ENCODE assay signal across 21 cellular contexts in the genomic region with DNA sequence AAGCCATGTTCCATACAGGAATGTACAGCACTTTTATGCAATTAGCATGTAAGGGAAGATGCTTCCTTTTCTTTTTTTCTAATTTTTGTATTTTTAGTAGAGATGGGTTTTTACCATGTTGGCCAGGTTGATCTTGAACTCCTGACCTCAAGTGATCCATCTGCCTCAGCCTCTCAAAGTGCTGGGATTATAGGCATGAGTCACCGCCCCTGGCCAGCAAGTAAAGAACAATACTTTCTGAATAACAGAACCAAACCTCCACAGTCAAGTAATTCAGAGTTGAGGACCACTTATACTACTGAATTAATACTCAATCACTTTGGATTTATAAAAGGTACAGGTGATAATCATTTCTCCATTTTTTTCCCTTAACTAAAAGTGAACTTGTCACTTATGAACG. TPM values are rescaled to one million over a fixed set of nuclear protein-coding genes. Genes with fewer than 3 reads are reported as not detected.
DNase-seq lines count a peak whose midpoint lies in the region; FAIRE-seq and TF ChIP-seq lines count a peak whose summit lies in the region.
"Had no signal": no experiment of that assay in that cellular context is flagged by ENCODE, and none has a peak within 500 bp of the region (broad histone marks: within the 10 kb centered on the region; RNA-seq: fewer than 3 reads in every experiment).

No MANE protein-coding gene starts in this region.

- H3K36me3 ChIP-seq in breast epithelium (no peaks in the 10 kb centered on the region), H1 (ENCODE audit: control insufficient read depth in 2 of 4, insufficient read depth in 4 of 4, low read length in 3 of 4) (no peaks in the 10 kb centered on the region; a peak in 1 of 8 replicates)
- H3K36me3 ChIP-seq: esophagus muscularis mucosa, left lung, neutrophil, uterus had no signal

- H3K27me3 Mint-ChIP-seq in MCF 10A (ENCODE audit: insufficient read depth, unreplicated experiment), result no peaks in the 10 kb centered on the region
- H3K27me3 Mint-ChIP-seq: central memory CD8-positive, alpha-beta T cell had no signal

- H3K79me1 ChIP-seq in H1 (ENCODE audit: low read depth, low read length), result no peaks in the 10 kb centered on the region

- TF ChIP-seq CTCF in MCF 10A (IDR thresholded peaks at IDR 0.05; ENCODE audit: unreplicated experiment) (no peak), breast epithelium (IDR thresholded peaks at IDR 0.05) (no peak), H1 (IDR thresholded peaks at IDR 0.05; ENCODE audit: control extremely low read depth in 1 of 3, insufficient read depth in 1 of 3, low read depth in 1 of 3, low read length in 3 of 3) (no peak), RWPE1 (conservative IDR thresholded peaks at IDR 0.05; ENCODE audit: low read depth) (no peak)

- no peak overlapping the region for H2AK5ac ChIP-seq in H1 (ENCODE audit: low read depth, low read length)

- H4K5ac ChIP-seq in H1 (ENCODE audit: insufficient read length, low read depth, low read length), result no peak overlapping the region

- no peak overlapping the region for H4K91ac ChIP-seq in H1 (replicated peaks; ENCODE audit: insufficient read length, low read length)

- no peak overlapping the region for H2BK20ac ChIP-seq in H1 (ENCODE audit: low read length)

- no peak overlapping the region for H3K9ac ChIP-seq in H1 (replicated peaks in 1 of 4; ENCODE audit: extremely low read depth in 1 of 4, low read depth in 3 of 4, low read length in 3 of 4)

- peaks cover 6% of the 10 kb centered on the region for H3K36me3 Mint-ChIP-seq in MCF 10A (ENCODE audit: insufficient read depth, unreplicated experiment)

- H3K27me3 ChIP-seq in breast epithelium (no peaks in the 10 kb centered on the region), H1 (replicated peaks in 1 of 4; ENCODE audit: control insufficient read depth in 3 of 4, extremely low read depth in 1 of 4, insufficient read depth in 3 of 4, low read length in 3 of 4) (no peaks in the 10 kb centered on the region)
- H3K27me3 ChIP-seq: esophagus muscularis mucosa, left lung, neutrophil, uterus had no signal

- CTCF ChIA-PET in MCF 10A (lab: Yijun Ruan, JAX), result no interaction called here
- CTCF ChIA-PET in H1 (lab: Charles Lee; ENCODE audit: partially characterized antibody), result no interaction called here
- CTCF ChIA-PET in RWPE1 (lab: Yijun Ruan, JAX), result no interaction called here

- H3K4ac ChIP-seq in H1 (replicated peaks; ENCODE audit: insufficient read length, low read depth, low read length), result no peak overlapping the region

- no peak for TF ChIP-seq RAD21 in H1 (IDR thresholded peaks at IDR 0.05 in 1 of 2, conservative IDR thresholded peaks at IDR 0.05 in 1 of 2; ENCODE audit: low read depth in 2 of 2, low read length in 2 of 2)

- DNase-seq in MCF 10A (ENCODE audit: unreplicated experiment) (peak; percentile 21), breast epithelium (ENCODE audit: low spot score in 2 of 2) (no peak), RPMI7951 (ENCODE audit: low read depth) (peak; percentile 26), H1 (ENCODE audit: low read depth in 1 of 2, low spot score in 2 of 2) (no peak), DMS153 (lab: John Stamatoyannopoulos, UW) (no peak), NCI-H524 (lab: John Stamatoyannopoulos, UW) (no peak), RWPE1 (ENCODE audit: low spot score) (no peak), HT-29 (ENCODE audit: low spot score) (no peak)
- DNase-seq: activated CD4-positive, alpha-beta T cell treated with anti-CD3 and anti-CD28 coated beads for 48 hours; activated effector memory CD4-positive, alpha-beta T cell treated with Interleukin-2 at 50 U/mL for 16 hours; C1 segment of cervical spinal cord; effector CD4-positive, alpha-beta T cell; head of caudate nucleus; left lung; stimulated activated CD8-positive, alpha-beta memory T cell treated with anti-CD3 and anti-CD28 coated beads, Interleukin-4, amount 100 ng/mL, for 48 hours; uterus had no signal

- intact Hi-C loops in MCF 10A (cut with micrococcal nuclease) (no loop called here), breast epithelium (cut with DNase I; ENCODE audit: low total_unique reads) (no loop called here)

- no peak overlapping the region for H2BK120ac ChIP-seq in H1 (replicated peaks; ENCODE audit: low read depth, low read length)

- H3K4me3 ChIP-seq in breast epithelium (no peak overlapping the region), H1 (ENCODE audit: extremely low read depth in 1 of 4, insufficient read depth in 2 of 4, low read depth in 3 of 4, low read length in 4 of 4) (no peak overlapping the region)
- H3K4me3 ChIP-seq: esophagus muscularis mucosa, left lung, uterus had no signal

- H3K4me3 Mint-ChIP-seq in MCF 10A (ENCODE audit: unreplicated experiment), result no peak overlapping the region
- H3K4me3 Mint-ChIP-seq: central memory CD8-positive, alpha-beta T cell had no signal

- H3K9me3 ChIP-seq in breast epithelium (no peaks in the 10 kb centered on the region), H1 (ENCODE audit: insufficient read depth in 2 of 2, low read depth in 1 of 2, low read length in 1 of 2) (no peaks in the 10 kb centered on the region; a peak in 1 of 4 replicates)
- H3K9me3 ChIP-seq: esophagus muscularis mucosa, left lung, neutrophil, uterus had no signal

- no peak overlapping the region for H3K56ac ChIP-seq in H1 (replicated peaks; ENCODE audit: insufficient read length, low read depth, low read length)

- H4K8ac ChIP-seq in H1 (ENCODE audit: extremely low read depth, insufficient read depth, low read length), result no peak overlapping the region

- no peaks in the 10 kb centered on the region for H3K4me1 ChIP-seq in breast epithelium
- no peaks in the 10 kb centered on the region for H3K4me1 ChIP-seq in H1 (replicated peaks in 1 of 4; ENCODE audit: control insufficient read depth in 3 of 4, insufficient read depth in 4 of 4, low read length in 3 of 4)
- H3K4me1 ChIP-seq: uterus had no signal

- no peak overlapping the region for H3K27ac Mint-ChIP-seq in MCF 10A (ENCODE audit: low read depth, unreplicated experiment)

- no peaks in the 10 kb centered on the region for H3K23me2 ChIP-seq in H1 (ENCODE audit: low read depth, low read length)

- no peak overlapping the region for H3K4me2 ChIP-seq in H1 (ENCODE audit: insufficient read depth in 1 of 2, low read depth in 2 of 2, low read length in 2 of 2)

- TF ChIP-seq EP300 in H1 (IDR thresholded peaks at IDR 0.05; ENCODE audit: borderline replicate concordance in 1 of 2, low read depth in 2 of 2, low read length in 2 of 2), result no peak

- POLR2A ChIA-PET in MCF 10A (lab: Yijun Ruan, JAX), result interaction anchor here (0.6 to 0.8 kb wide), 2 partner anchors 8 to 85 kb away, joined by 3 read pairs; no protein-coding TSS in a partner anchor
- POLR2A ChIA-PET in H1 (lab: Charles Lee; ENCODE audit: partially characterized antibody), result no interaction called here
- POLR2A ChIA-PET in RWPE1 (lab: Yijun Ruan, JAX; ENCODE audit: low non-redundant PET), result no interaction called here

- BruUV-seq in MCF 10A (replicated peaks; lab: Mats Ljungman, UMichigan), result no TSS peak

- no peak for TF ChIP-seq POLR2A in breast epithelium (IDR thresholded peaks at IDR 0.05)
- no peak for TF ChIP-seq POLR2A in H1 (IDR thresholded peaks at IDR 0.05; ENCODE audit: control extremely low read depth in 1 of 2, low read depth in 2 of 2, low read length in 2 of 2)

- WGBS in H1 (ENCODE audit: extremely low coverage in 1 of 2, insufficient coverage in 1 of 2, insufficient read length in 1 of 2, insufficient replicate concordance in 2 of 2, low coverage in 1 of 2, low lambda C conversion rate in 2 of 2, missing lambda C conversion rate in 1 of 2), 2 experiments, result 80% methylated on average over 2 of the region's 2 CpGs; no CpG with 5 or more reads in 1 of the 2 experiments

- no peak overlapping the region for H2BK15ac ChIP-seq in H1 (ENCODE audit: low read length)

- peaks cover 0 to 79% of the 10 kb centered on the region in 2 experiments; a peak in 2 of 4 replicates for H3K79me2 ChIP-seq in H1 (ENCODE audit: control insufficient read depth in 1 of 2, insufficient read depth in 2 of 2, low read length in 2 of 2)

- no peak overlapping the region for H3K23ac ChIP-seq in H1 (ENCODE audit: insufficient read length)

- FAIRE-seq in H1 (lab: Jason Lieb, UNC), result no peak
- FAIRE-seq: D721Med, GM12892 had no signal

- H2BK12ac ChIP-seq in H1 (ENCODE audit: low read depth, low read length), result no peak overlapping the region

- no peak overlapping the region for H3K14ac ChIP-seq in H1 (ENCODE audit: insufficient read length)

- peaks cover 9% of the 10 kb centered on the region for H3K4me1 Mint-ChIP-seq in MCF 10A (ENCODE audit: insufficient read depth, unreplicated experiment)

- H3K27ac ChIP-seq in breast epithelium, result no peak overlapping the region
- no peak overlapping the region for H3K27ac ChIP-seq in H1 (ENCODE audit: low read depth, low read length)
- no peak overlapping the region for H3K27ac ChIP-seq in RWPE1
- H3K27ac ChIP-seq: esophagus muscularis mucosa, left lung, neutrophil, uterus had no signal

- no peak overlapping the region for H2AFZ ChIP-seq in H1 (ENCODE audit: low read length)

- H3K9me3 Mint-ChIP-seq in MCF 10A (ENCODE audit: unreplicated experiment), result peaks cover 26% of the 10 kb centered on the region
- H3K9me3 Mint-ChIP-seq: central memory CD8-positive, alpha-beta T cell had no signal

- peaks cover 0 to 4% of the 10 kb centered on the region in 2 experiments for H4K20me1 ChIP-seq in H1 (replicated peaks in 1 of 2; ENCODE audit: control insufficient read depth in 1 of 2, insufficient read depth in 2 of 2, low read length in 2 of 2)

- H2BK5ac ChIP-seq in H1 (ENCODE audit: low read depth, low read length), result no peak overlapping the region

- no peak overlapping the region for H3K18ac ChIP-seq in H1 (ENCODE audit: extremely low read depth, low read length)

RNA-seq across cellular contexts. Expression of gene C16orf87, which starts 13.0 kb away (rescaled TPM):
- total RNA-seq in MCF 10A (2022), result 11.5 and 13.5 TPM in 2 replicates
- total RNA-seq in breast epithelium, result 1 to 10 TPM; 3.6 to 7.6 (median 5.9) TPM
- total RNA-seq in RPMI7951 (2014; rRNA removed; shearing (Covaris generic)), result 10.8 and 11.8 TPM in 2 replicates
- 20.6 and 21.8 TPM in 2 replicates for total RNA-seq in H1 (2021; fragmentation: NEBNext Ultra II Directional; extraction: Animal tissue kit (Norgen Biotek cat#: 25700))
- polyA plus RNA-seq in H1 (2011; rRNA removed), result 3.4 and 4.8 TPM in 2 replicates
- polyA plus RNA-seq in H1 (2011; cell fraction: cytosol; rRNA removed), result 9.5 TPM
- polyA plus RNA-seq in H1 (2011; cell fraction: nucleus; rRNA removed), result 2.4 TPM
- 8.4 to 16.0 TPM (median 9.2 TPM) in 4 replicates for polyA plus RNA-seq in H1 (2012, experiment 1 of 2)
- 2.7 TPM for polyA plus RNA-seq in H1 (2012, experiment 2 of 2)
- polyA plus RNA-seq in H1 (2013, experiment 1 of 2), result 13.2 TPM
- 14.2 TPM for polyA plus RNA-seq in H1 (2013, experiment 2 of 2)
- polyA minus RNA-seq in H1 (2011; rRNA and poly(A)+ RNA removed), result 4.4 and 5.6 TPM in 2 replicates
- polyA minus RNA-seq in H1 (2011; cell fraction: cytosol; rRNA and poly(A)+ RNA removed), result 4.7 TPM
- 7.8 TPM for polyA minus RNA-seq in H1 (2011; cell fraction: nucleus; rRNA and poly(A)+ RNA removed)
- total RNA-seq in HT-29 (2014; rRNA removed; shearing (Covaris generic)), result 3.1 and 3.6 TPM in 2 replicates

Comparison
In these comparisons a context has a peak if more than half of its experiments do, and no peak if none do; other contexts are left out.
1. DNase-seq: peak in MCF 10A (single experiment) and RPMI7951 (single experiment); none in breast epithelium (0 of 2), H1 (0 of 2), DMS153 (single experiment), NCI-H524 (0 of 2), RWPE1 (single experiment) and HT-29 (single experiment).